9 cellular contexts compared by ENCODE assay signal in genomic region chr4:153465145-153465544, GRCh38. TPM values are rescaled to one million over a fixed set of nuclear protein-coding genes. Genes with fewer than 3 reads are reported as not detected.
A peak's percentile ranks its signal among the peaks of the same experiment; 100 is the strongest.
DNase-seq lines count a peak whose midpoint lies in the region; ATAC-seq and TF ChIP-seq lines count a peak whose summit lies in the region.
"Had no signal": no experiment of that assay in that cellular context is flagged by ENCODE, and none has a peak within 500 bp of the region (broad histone marks: within the 10 kb centered on the region; RNA-seq: fewer than 3 reads in every experiment).

No MANE protein-coding gene starts in this region.

- no peaks in the 10 kb centered on the region for H3K9me3 ChIP-seq in RWPE2 (ENCODE audit: severe bottlenecking)
- no peaks in the 10 kb centered on the region for H3K9me3 ChIP-seq in skeletal muscle satellite cell (replicated peaks; ENCODE audit: low read length)
- H3K9me3 ChIP-seq: thyroid gland had no signal

- H3K4me3 ChIP-seq in GM23338 (peak overlapping the region; percentile 95), RWPE2 (ENCODE audit: severe bottlenecking) (no peak overlapping the region), skeletal muscle satellite cell (ENCODE audit: low read length) (peak overlapping the region; percentile 95)

- peak overlapping the region; percentile 100; the same call in 1 of the 2 replicates for H2AFZ ChIP-seq in GM23338

- H3K27ac ChIP-seq in GM23338 (ENCODE audit: low read depth) (no peak overlapping the region), RWPE2 (ENCODE audit: poor library complexity, severe bottlenecking) (peak overlapping the region; percentile 39)

- H3K4me1 Mint-ChIP-seq in GM23338, result peaks cover 27% of the 10 kb centered on the region

- ATAC-seq in GM23338, result no peak
- no peak for ATAC-seq in RWPE2 (ENCODE audit: low read depth)
- no peak for ATAC-seq in GM21390 (IDR thresholded peaks at IDR 0.05; ENCODE audit: unreplicated experiment)
- ATAC-seq in GM21723 (IDR thresholded peaks at IDR 0.05; ENCODE audit: unreplicated experiment), result no peak
- ATAC-seq in GM18517 (IDR thresholded peaks at IDR 0.05; ENCODE audit: unreplicated experiment), result no peak
- no peak for ATAC-seq in HG03520 (IDR thresholded peaks at IDR 0.05; ENCODE audit: unreplicated experiment)

- H3K4me3 Mint-ChIP-seq in GM23338, result peak overlapping the region; percentile 84

- H4K20me1 ChIP-seq in GM23338 (replicated peaks; ENCODE audit: insufficient read depth), result peaks cover 11% of the 10 kb centered on the region

- H3F3A ChIP-seq in GM23338 (replicated peaks; ENCODE audit: low read depth), result no peaks in the 10 kb centered on the region

- H3K4me1 ChIP-seq in GM23338 (ENCODE audit: insufficient read depth), result peaks cover 31% of the 10 kb centered on the region
- H3K4me1 ChIP-seq in RWPE2 (ENCODE audit: insufficient read depth, poor library complexity, severe bottlenecking), result peaks cover 26% of the 10 kb centered on the region
- peaks cover 33% of the 10 kb centered on the region for H3K4me1 ChIP-seq in skeletal muscle satellite cell (ENCODE audit: control insufficient read depth, insufficient read depth, low read length)

- DNase-seq in GM23338 (ENCODE audit: low spot score), result no peak
- no peak for DNase-seq in RWPE2 (ENCODE audit: low spot score)
- peak; percentile 17 for DNase-seq in fibroblast of peridontal ligament (ENCODE audit: extremely low read depth)

- no peak overlapping the region for H3K27ac Mint-ChIP-seq in GM23338

- peaks cover 8% of the 10 kb centered on the region for H3K27me3 Mint-ChIP-seq in GM23338 (ENCODE audit: insufficient read depth, low read depth, poor library complexity)

- H3K36me3 Mint-ChIP-seq in GM23338 (ENCODE audit: low read depth), result peaks cover 2% of the 10 kb centered on the region; the same call in 1 of the 3 replicates

- H3K9me2 ChIP-seq in GM23338 (ENCODE audit: insufficient read depth), result no peaks in the 10 kb centered on the region

- H3K9me3 Mint-ChIP-seq in GM23338, result no peaks in the 10 kb centered on the region; the same call in 2 of the 3 replicates

- peaks cover 33% of the 10 kb centered on the region for H3K79me2 ChIP-seq in GM23338 (replicated peaks; ENCODE audit: insufficient read depth)

- H3K36me3 ChIP-seq in GM23338 (ENCODE audit: insufficient read depth) (peaks cover 9% of the 10 kb centered on the region; the same call in 1 of the 2 replicates), RWPE2 (ENCODE audit: low read depth) (no peaks in the 10 kb centered on the region), skeletal muscle satellite cell (ENCODE audit: insufficient read depth, low read length) (no peaks in the 10 kb centered on the region)
- H3K36me3 ChIP-seq: thyroid gland had no signal

- TF ChIP-seq CTCF in GM23338 (conservative IDR thresholded peaks at IDR 0.05; ENCODE audit: low read depth in 2 of 2), result no peak
- no peak for TF ChIP-seq CTCF in RWPE2 (IDR thresholded peaks at IDR 0.05; ENCODE audit: poor library complexity, severe bottlenecking)

- peaks cover 11% of the 10 kb centered on the region; the same call in 1 of the 2 replicates for H3K27me3 ChIP-seq in GM23338 (ENCODE audit: insufficient read depth)
- no peaks in the 10 kb centered on the region for H3K27me3 ChIP-seq in RWPE2 (ENCODE audit: insufficient read depth, poor library complexity, severe bottlenecking)
- H3K27me3 ChIP-seq in skeletal muscle satellite cell (ENCODE audit: control insufficient read depth, insufficient read depth, low read length), result no peaks in the 10 kb centered on the region
- H3K27me3 ChIP-seq: thyroid gland had no signal

- H3K9ac ChIP-seq in skeletal muscle satellite cell (ENCODE audit: low read depth, low read length), result peak overlapping the region; percentile 80

- H3K4me2 ChIP-seq in GM23338 (peak overlapping the region; percentile 97), skeletal muscle satellite cell (ENCODE audit: low read length) (peak overlapping the region; percentile 95)

TF ChIP-seq in GM23338, 12 proteins besides CTCF, POLR2A, EP300 and RAD21 (continues in another document):
- TF ChIP-seq ZNF462 (CRISPR knock-in tag; IDR thresholded peaks at IDR 0.05) (no peak), EZH2 (IDR thresholded peaks at IDR 0.05; ENCODE audit: low read depth, unreplicated experiment) (no peak), ZNF331 (CRISPR knock-in tag; IDR thresholded peaks at IDR 0.05; ENCODE audit: low read depth) (no peak), STAT1 (IDR thresholded peaks at IDR 0.05; ENCODE audit: unreplicated experiment) (no peak), POLR2AphosphoS5 (IDR thresholded peaks at IDR 0.05; ENCODE audit: low read depth) (no peak), EZH2phosphoT487 (IDR thresholded peaks at IDR 0.05; ENCODE audit: unreplicated experiment) (no peak)

RNA-seq across cellular contexts. Expression of gene TMEM131L, which starts 1.0 kb away (rescaled TPM):
- 32.2 and 35.0 TPM in 2 replicates for total RNA-seq in GM23338 (2014; rRNA removed; shearing (Covaris generic))
- 11.1 TPM in 2 replicates for polyA plus RNA-seq in GM23338 (2016; fragmentation: Nextera tagmentation; extraction: Ambion mirVana)
- 7.2 and 11.2 TPM in 2 replicates for total RNA-seq in skeletal muscle satellite cell (2012; rRNA removed)
